Comparison of ENCODE assay signal across 1 cellular context in genomic region chr2:203533696-203534471, GRCh38.
A peak's percentile ranks its signal among the peaks of the same experiment; 100 is the strongest.
TF ChIP-seq lines count a peak whose summit lies in the region.

No MANE protein-coding gene starts in this region.

TF ChIP-seq in HepG2, 621 proteins besides CTCF, POLR2A, EP300 and RAD21 (continued from another document):
- TF ChIP-seq ZNF407 (CRISPR knock-in tag; IDR thresholded peaks at IDR 0.05; ENCODE audit: not compliant biosample characterization): no peak
- peak in 1 of 2 experiments; percentile 14; a peak in 1 of 4 replicates for TF ChIP-seq KLF16 (CRISPR knock-in tag; IDR thresholded peaks at IDR 0.05)
- TF ChIP-seq TGIF2 (CRISPR knock-in tag; IDR thresholded peaks at IDR 0.05): 0 out of 2 replicates have a peak, but pooled peaks have one; percentile 55
- TF ChIP-seq ASH2L (IDR thresholded peaks at IDR 0.05; ENCODE audit: insufficient read length, low read depth, low read length): peak; percentile 11
- no peak for TF ChIP-seq AHDC1 (CRISPR knock-in tag; IDR thresholded peaks at IDR 0.05; ENCODE audit: borderline replicate concordance)
- TF ChIP-seq HBP1 (CRISPR knock-in tag; IDR thresholded peaks at IDR 0.05; ENCODE audit: low read depth): 0 out of 2 replicates have a peak, but pooled peaks have one; percentile 39
- peak; percentile 27; the same call in 1 of the 2 replicates for TF ChIP-seq TFAP4 (IDR thresholded peaks at IDR 0.05; ENCODE audit: borderline replicate concordance, low read depth)
- TF ChIP-seq ZBTB49 (CRISPR knock-in tag; IDR thresholded peaks at IDR 0.05; ENCODE audit: borderline replicate concordance): no peak
- no peak for TF ChIP-seq ZNF746 (CRISPR knock-in tag; IDR thresholded peaks at IDR 0.05)
- TF ChIP-seq REPIN1 (CRISPR knock-in tag; IDR thresholded peaks at IDR 0.05; ENCODE audit: borderline replicate concordance, low read depth): 0 out of 2 replicates have a peak, but pooled peaks have one; percentile 23
- TF ChIP-seq ZNF34 (CRISPR knock-in tag; IDR thresholded peaks at IDR 0.05; ENCODE audit: borderline replicate concordance): no peak
- TF ChIP-seq RNF2 (conservative IDR thresholded peaks at IDR 0.05; ENCODE audit: low read depth): no peak
- TF ChIP-seq CAMTA2 (CRISPR knock-in tag; IDR thresholded peaks at IDR 0.05; ENCODE audit: borderline replicate concordance): no peak
- no peak for TF ChIP-seq ZSCAN5A (CRISPR knock-in tag; IDR thresholded peaks at IDR 0.05; ENCODE audit: borderline replicate concordance)
- TF ChIP-seq ZMYM3 (CRISPR knock-in tag; IDR thresholded peaks at IDR 0.05): peak; percentile 56; the same call in 1 of the 2 replicates
- TF ChIP-seq PAXIP1 (CRISPR knock-in tag; conservative IDR thresholded peaks at IDR 0.05): 0 out of 2 replicates have a peak, but pooled peaks have one; percentile 14
- peak; percentile 92 for TF ChIP-seq ZNF629 (CRISPR knock-in tag; conservative IDR thresholded peaks at IDR 0.05)
- 0 out of 2 replicates have a peak, but pooled peaks have one; percentile 35 for TF ChIP-seq DNMT3B (CRISPR knock-in tag; conservative IDR thresholded peaks at IDR 0.05)
- 0 out of 2 replicates have a peak, but pooled peaks have one; percentile 67 for TF ChIP-seq ZNF44 (CRISPR knock-in tag; IDR thresholded peaks at IDR 0.05)
- TF ChIP-seq GZF1 (CRISPR knock-in tag; IDR thresholded peaks at IDR 0.05): 0 out of 2 replicates have a peak, but pooled peaks have one; percentile 9
- peak; percentile 68 for TF ChIP-seq HNRNPK (IDR thresholded peaks at IDR 0.05; ENCODE audit: low read depth, low read length, poor library complexity, severe bottlenecking)
